9 cellular contexts compared by ENCODE assay signal in the genomic region with DNA sequence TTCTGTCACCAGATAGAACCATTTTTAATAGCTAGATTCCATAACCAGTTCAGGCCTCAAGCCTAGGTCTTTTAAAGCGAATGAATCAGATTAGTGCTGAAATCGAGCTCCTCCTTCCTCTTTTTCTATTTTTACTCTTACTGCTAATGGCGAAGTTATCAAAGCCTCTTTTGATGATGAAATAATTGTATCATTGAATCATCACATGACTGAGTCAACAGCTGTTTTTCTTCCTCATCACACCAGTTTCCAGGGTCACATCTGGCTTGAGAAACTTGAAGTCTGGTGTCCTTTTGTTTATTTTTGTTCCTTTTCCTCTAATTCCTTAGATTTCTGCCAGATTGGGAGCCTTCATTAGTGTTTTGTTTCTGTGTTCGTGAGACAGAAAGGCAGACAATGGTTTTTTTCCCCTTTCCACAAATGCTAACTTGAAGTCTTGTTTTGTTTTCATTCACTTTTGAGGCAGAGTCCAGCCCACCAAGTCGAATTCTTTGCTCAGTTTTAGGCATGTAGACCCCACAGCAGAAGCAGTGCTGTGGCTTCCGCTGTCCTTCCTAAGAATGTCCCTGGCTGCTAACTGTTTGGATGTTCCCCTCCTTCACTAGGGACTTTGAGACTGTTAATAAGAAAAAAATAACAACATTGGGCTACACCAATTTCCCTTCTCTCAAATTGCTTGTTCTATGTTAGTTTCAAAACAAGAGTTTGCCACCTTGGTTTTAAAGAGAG. TPM values are rescaled to one million over a fixed set of nuclear protein-coding genes. Genes with fewer than 3 reads are reported as not detected.
A peak's percentile ranks its signal among the peaks of the same experiment; 100 is the strongest.
DNase-seq lines count a peak whose midpoint lies in the region; ATAC-seq and TF ChIP-seq lines count a peak whose summit lies in the region.
"Had no signal": no experiment of that assay in that cellular context is flagged by ENCODE, and none has a peak within 500 bp of the region (broad histone marks: within the 10 kb centered on the region; RNA-seq: fewer than 3 reads in every experiment).

No MANE protein-coding gene starts in this region.

- H3K79me2 ChIP-seq in smooth muscle cell (ENCODE audit: low read depth), result no peaks in the 10 kb centered on the region

- 34% methylated on average over 6 of the region's 6 CpGs for WGBS in right cardiac atrium
- 28% methylated on average over 6 of the region's 6 CpGs for WGBS in smooth muscle cell (ENCODE audit: low lambda C conversion rate)

- intact Hi-C loops in right cardiac atrium (cut with DNase I), result no loop called here

- no peaks in the 10 kb centered on the region for H3K4me1 ChIP-seq in right cardiac atrium (ENCODE audit: control insufficient read depth, insufficient read depth, low read length)
- no peaks in the 10 kb centered on the region for H3K4me1 ChIP-seq in smooth muscle cell (ENCODE audit: low read depth)

- peak overlapping the region; percentile 8 for H2AFZ ChIP-seq in smooth muscle cell (ENCODE audit: low read depth)

- no peaks in the 10 kb centered on the region for H3K36me3 Mint-ChIP-seq in glutamatergic neuron (ENCODE audit: unreplicated experiment)

- H3K36me3 ChIP-seq in smooth muscle cell (ENCODE audit: low read depth), result no peaks in the 10 kb centered on the region

- no peak overlapping the region for H3K27ac Mint-ChIP-seq in glutamatergic neuron (ENCODE audit: unreplicated experiment)
- H3K27ac Mint-ChIP-seq: T-helper 1 cell treated with Interleukin-12 subunit alpha and Interleukin-12 subunit beta and Interleukin-4 antibody, amounts not matched to agents 30 μg/mL and 1 μg/mL, for 36 hours had no signal

- ATAC-seq in right cardiac atrium (peak; percentile 47 to 57), HG03460 (IDR thresholded peaks at IDR 0.05; ENCODE audit: unreplicated experiment) (no peak), HG03196 (IDR thresholded peaks at IDR 0.05; ENCODE audit: unreplicated experiment) (no peak)

- peaks cover 8% of the 10 kb centered on the region for H3K9me3 Mint-ChIP-seq in glutamatergic neuron (ENCODE audit: unreplicated experiment)
- H3K9me3 Mint-ChIP-seq: T-helper 1 cell treated with Interleukin-12 subunit alpha and Interleukin-12 subunit beta and Interleukin-4 antibody, amounts not matched to agents 30 μg/mL and 1 μg/mL, for 36 hours had no signal

- H3F3A ChIP-seq in smooth muscle cell (ENCODE audit: low read depth), result peaks cover 3% of the 10 kb centered on the region

- H3K27me3 ChIP-seq in right cardiac atrium (ENCODE audit: control insufficient read depth, insufficient read depth), result no peaks in the 10 kb centered on the region
- H3K27me3 ChIP-seq in smooth muscle cell (ENCODE audit: low read depth), result no peaks in the 10 kb centered on the region

- no peaks in the 10 kb centered on the region for H3K9me3 ChIP-seq in right cardiac atrium (ENCODE audit: control insufficient read depth, low read length)
- H3K9me3 ChIP-seq in smooth muscle cell (replicated peaks; ENCODE audit: low read depth), result no peaks in the 10 kb centered on the region

- H4K20me1 ChIP-seq in smooth muscle cell (ENCODE audit: low read depth), result no peaks in the 10 kb centered on the region

- peak overlapping the region; percentile 24 for H3K4me2 ChIP-seq in smooth muscle cell

- no peaks in the 10 kb centered on the region for H3K27me3 Mint-ChIP-seq in glutamatergic neuron (ENCODE audit: unreplicated experiment)

- TF ChIP-seq CTCF in smooth muscle cell (IDR thresholded peaks at IDR 0.05; ENCODE audit: borderline replicate concordance, insufficient read depth, poor library complexity, severe bottlenecking), result no peak
- TF ChIP-seq CTCF in glutamatergic neuron (IDR thresholded peaks at IDR 0.05; ENCODE audit: partially characterized antibody, unreplicated experiment), result no peak

- peaks cover 10% of the 10 kb centered on the region for H3K4me1 Mint-ChIP-seq in glutamatergic neuron (ENCODE audit: low read depth, unreplicated experiment)

- peak overlapping the region; percentile 59 for H3K9ac ChIP-seq in smooth muscle cell (ENCODE audit: low read depth)

- H3K27ac ChIP-seq in right cardiac atrium (ENCODE audit: low read length) (peak overlapping the region; percentile 90), smooth muscle cell (ENCODE audit: low read depth) (peak overlapping the region; percentile 91)

- H3K4me3 Mint-ChIP-seq in glutamatergic neuron (ENCODE audit: unreplicated experiment), result no peak overlapping the region
- H3K4me3 Mint-ChIP-seq: T-helper 1 cell treated with Interleukin-12 subunit alpha and Interleukin-12 subunit beta and Interleukin-4 antibody, amounts not matched to agents 30 μg/mL and 1 μg/mL, for 36 hours had no signal

- DNase-seq in HCEC 1CT (peak; percentile 97), astrocyte of the hippocampus (ENCODE audit: low read depth, low spot score) (peak; percentile 12), right cardiac atrium (no peak), smooth muscle cell (lab: John Stamatoyannopoulos, UW; ENCODE audit: unreplicated experiment) (no peak), UCSD-AML1 (lab: John Stamatoyannopoulos, UW; ENCODE audit: unreplicated experiment) (no peak), glutamatergic neuron (no peak)

- no peak overlapping the region for H3K4me3 ChIP-seq in right cardiac atrium (ENCODE audit: low read length)
- H3K4me3 ChIP-seq in smooth muscle cell, result no peak overlapping the region

RNA-seq across cellular contexts. Expression of a gene that starts 51.9 kb away (rescaled TPM):
- 10 to 100 TPM; 54.8 to 91.6 (median 63.5) TPM for total RNA-seq in right cardiac atrium
- 35.9 TPM for polyA plus RNA-seq in right cardiac atrium
- 247 and 332 TPM in 2 replicates for total RNA-seq in smooth muscle cell
- 207 and 369 TPM in 2 replicates for polyA plus RNA-seq in smooth muscle cell
- not detected for total RNA-seq in glutamatergic neuron (ENCODE audit: unreplicated experiment)

Comparison
In these comparisons a context has a peak if more than half of its experiments do, and no peak if none do; other contexts are left out.
1. DNase-seq: peak in HCEC 1CT (single experiment) and astrocyte of the hippocampus (single experiment); none in right cardiac atrium (0 of 3), smooth muscle cell (single experiment), UCSD-AML1 (single experiment) and glutamatergic neuron (single experiment).
2. ATAC-seq: peak in right cardiac atrium (2 of 2); none in HG03460 (single experiment) and HG03196 (single experiment).
3. RNA of a gene that starts 51.9 kb away (total RNA-seq): 247 to 332 TPM in smooth muscle cell and 54.8 to 91.6 TPM in right cardiac atrium; not detected in glutamatergic neuron (single experiment); every median in the first group is over 10 times any median in the second.